ENCODE assay signal across 1 cellular context in genomic region chrX:154131955-154132354, GRCh38.
TF ChIP-seq lines count a peak whose summit lies in the region.

No MANE protein-coding gene starts in this region.

TF ChIP-seq in HepG2, 621 proteins besides CTCF, POLR2A, EP300 and RAD21 (continued from another document):
- TF ChIP-seq, protein P1, sequence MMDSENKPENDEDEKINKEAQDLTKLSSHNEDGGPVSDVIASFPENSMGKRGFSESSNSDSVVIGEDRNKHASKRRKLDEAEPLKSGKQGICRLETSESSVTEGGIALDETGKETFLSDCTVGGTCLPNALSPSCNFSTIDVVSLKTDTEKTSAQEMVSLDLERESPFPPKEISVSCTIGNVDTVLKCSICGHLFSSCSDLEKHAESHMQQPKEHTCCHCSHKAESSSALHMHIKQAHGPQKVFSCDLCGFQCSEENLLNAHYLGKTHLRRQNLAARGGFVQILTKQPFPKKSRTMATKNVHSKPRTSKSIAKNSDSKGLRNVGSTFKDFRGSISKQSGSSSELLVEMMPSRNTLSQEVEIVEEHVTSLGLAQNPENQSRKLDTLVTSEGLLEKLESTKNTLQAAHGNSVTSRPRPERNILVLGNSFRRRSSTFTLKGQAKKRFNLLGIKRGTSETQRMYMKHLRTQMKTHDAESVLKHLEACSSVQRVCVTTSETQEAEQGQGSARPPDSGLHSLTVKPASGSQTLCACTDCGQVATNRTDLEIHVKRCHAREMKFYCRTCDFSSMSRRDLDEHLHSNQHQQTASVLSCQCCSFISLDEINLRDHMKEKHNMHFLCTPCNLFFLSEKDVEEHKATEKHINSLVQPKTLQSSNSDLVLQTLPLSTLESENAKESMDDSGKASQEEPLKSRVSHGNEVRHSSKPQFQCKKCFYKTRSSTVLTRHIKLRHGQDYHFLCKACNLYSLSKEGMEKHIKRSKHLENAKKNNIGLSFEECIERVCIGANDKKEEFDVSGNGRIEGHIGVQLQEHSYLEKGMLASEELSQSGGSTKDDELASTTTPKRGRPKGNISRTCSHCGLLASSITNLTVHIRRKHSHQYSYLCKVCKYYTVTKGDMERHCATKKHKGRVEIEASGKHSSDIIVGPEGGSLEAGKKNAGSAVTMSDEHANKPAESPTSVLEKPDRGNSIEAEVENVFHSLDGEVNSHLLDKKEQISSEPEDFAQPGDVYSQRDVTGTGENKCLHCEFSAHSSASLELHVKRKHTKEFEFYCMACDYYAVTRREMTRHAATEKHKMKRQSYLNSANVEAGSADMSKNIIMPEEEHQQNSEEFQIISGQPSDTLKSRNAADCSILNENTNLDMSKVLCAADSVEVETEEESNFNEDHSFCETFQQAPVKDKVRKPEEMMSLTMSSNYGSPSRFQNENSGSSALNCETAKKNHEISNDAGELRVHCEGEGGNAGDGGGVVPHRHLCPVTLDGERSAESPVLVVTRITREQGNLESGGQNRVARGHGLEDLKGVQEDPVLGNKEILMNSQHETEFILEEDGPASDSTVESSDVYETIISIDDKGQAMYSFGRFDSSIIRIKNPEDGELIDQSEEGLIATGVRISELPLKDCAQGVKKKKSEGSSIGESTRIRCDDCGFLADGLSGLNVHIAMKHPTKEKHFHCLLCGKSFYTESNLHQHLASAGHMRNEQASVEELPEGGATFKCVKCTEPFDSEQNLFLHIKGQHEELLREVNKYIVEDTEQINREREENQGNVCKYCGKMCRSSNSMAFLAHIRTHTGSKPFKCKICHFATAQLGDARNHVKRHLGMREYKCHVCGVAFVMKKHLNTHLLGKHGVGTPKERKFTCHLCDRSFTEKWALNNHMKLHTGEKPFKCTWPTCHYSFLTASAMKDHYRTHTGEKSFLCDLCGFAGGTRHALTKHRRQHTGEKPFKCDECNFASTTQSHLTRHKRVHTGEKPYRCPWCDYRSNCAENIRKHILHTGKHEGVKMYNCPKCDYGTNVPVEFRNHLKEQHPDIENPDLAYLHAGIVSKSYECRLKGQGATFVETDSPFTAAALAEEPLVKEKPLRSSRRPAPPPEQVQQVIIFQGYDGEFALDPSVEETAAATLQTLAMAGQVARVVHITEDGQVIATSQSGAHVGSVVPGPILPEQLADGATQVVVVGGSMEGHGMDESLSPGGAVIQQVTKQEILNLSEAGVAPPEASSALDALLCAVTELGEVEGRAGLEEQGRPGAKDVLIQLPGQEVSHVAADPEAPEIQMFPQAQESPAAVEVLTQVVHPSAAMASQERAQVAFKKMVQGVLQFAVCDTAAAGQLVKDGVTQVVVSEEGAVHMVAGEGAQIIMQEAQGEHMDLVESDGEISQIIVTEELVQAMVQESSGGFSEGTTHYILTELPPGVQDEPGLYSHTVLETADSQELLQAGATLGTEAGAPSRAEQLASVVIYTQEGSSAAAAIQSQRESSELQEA (CRISPR knock-in tag; IDR thresholded peaks at IDR 0.05; ENCODE audit: not compliant biosample characterization): no peak
- TF ChIP-seq NFE2L2 (IDR thresholded peaks at IDR 0.05; ENCODE audit: low read length) (no peak), HNRNPLL (IDR thresholded peaks at IDR 0.05; ENCODE audit: low read depth, low read length, poor library complexity, severe bottlenecking) (no peak), SOX13 (IDR thresholded peaks at IDR 0.05) (no peak), SOX13 (CRISPR knock-in tag; conservative IDR thresholded peaks at IDR 0.05 in 1 of 2, IDR thresholded peaks at IDR 0.05 in 1 of 2) (peak in 1 of 2 experiments; percentile 38; a peak in 1 of 4 replicates), ZNF3 (CRISPR knock-in tag; IDR thresholded peaks at IDR 0.05) (no peak), HNF4A (CRISPR knock-in tag; IDR thresholded peaks at IDR 0.05) (peak; percentile 31; the same call in 1 of the 2 replicates), FOXA3 (CRISPR knock-in tag; IDR thresholded peaks at IDR 0.05) (no peak), BRCA1 (CRISPR knock-in tag; IDR thresholded peaks at IDR 0.05) (no peak), SOX6 (IDR thresholded peaks at IDR 0.05) (no peak), SOX6 (CRISPR knock-in tag; IDR thresholded peaks at IDR 0.05) (peak; percentile 29; the same call in 1 of the 2 replicates), ZNF790 (CRISPR knock-in tag; IDR thresholded peaks at IDR 0.05; ENCODE audit: borderline replicate concordance) (no peak), MBNL3 (CRISPR knock-in tag; conservative IDR thresholded peaks at IDR 0.05) (no peak), PHF21A (CRISPR knock-in tag; IDR thresholded peaks at IDR 0.05) (0 out of 2 replicates have a peak, but pooled peaks have one; percentile 22)
- TF ChIP-seq, protein P2, sequence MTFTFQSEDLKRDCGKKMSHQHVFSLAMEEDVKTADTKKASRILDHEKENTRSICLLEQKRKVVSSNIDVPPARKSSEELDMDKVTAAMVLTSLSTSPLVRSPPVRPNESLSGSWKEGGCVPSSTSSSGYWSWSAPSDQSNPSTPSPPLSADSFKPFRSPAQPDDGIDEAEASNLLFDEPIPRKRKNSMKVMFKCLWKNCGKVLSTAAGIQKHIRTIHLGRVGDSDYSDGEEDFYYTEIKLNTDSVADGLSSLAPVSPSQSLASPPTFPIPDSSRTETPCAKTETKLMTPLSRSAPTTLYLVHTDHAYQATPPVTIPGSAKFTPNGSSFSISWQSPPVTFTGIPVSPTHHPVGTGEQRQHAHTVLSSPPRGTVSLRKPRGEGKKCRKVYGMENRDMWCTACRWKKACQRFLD (CRISPR knock-in tag; IDR thresholded peaks at IDR 0.05; ENCODE audit: borderline replicate concordance): no peak
